In genomic region chr4:73606465-73606974, GRCh38 we compare ENCODE assay signal across 8 cellular contexts. TPM values are rescaled to one million over a fixed set of nuclear protein-coding genes. Genes with fewer than 3 reads are reported as not detected.
DNase-seq lines count a peak whose midpoint lies in the region; ATAC-seq and TF ChIP-seq lines count a peak whose summit lies in the region.

No MANE protein-coding gene starts in this region.

- no peaks in the 10 kb centered on the region for H4K20me1 ChIP-seq in OCI-LY7 (ENCODE audit: insufficient read depth, low read length)

- H3K4me1 ChIP-seq in OCI-LY7 (ENCODE audit: insufficient read depth, low read length, poor library complexity, severe bottlenecking) (peaks cover 92% of the 10 kb centered on the region), lower lobe of right lung (no peaks in the 10 kb centered on the region)

- H2AFZ ChIP-seq in OCI-LY7 (ENCODE audit: low read length): no peak overlapping the region

- peak overlapping the region; percentile 100 for H3K27ac ChIP-seq in OCI-LY7 (ENCODE audit: low read depth, low read length, poor library complexity, severe bottlenecking)
- no peak overlapping the region for H3K27ac ChIP-seq in lower lobe of right lung

- H3K4me1 Mint-ChIP-seq in Calu3 (ENCODE audit: low read depth, unreplicated experiment) (peaks cover 59% of the 10 kb centered on the region), WTC11 (peaks cover 10% of the 10 kb centered on the region)

- H3K4me2 ChIP-seq in OCI-LY7 (ENCODE audit: low read length): peak overlapping the region; percentile 90

- peaks cover 35% of the 10 kb centered on the region for H3K36me3 Mint-ChIP-seq in Calu3 (ENCODE audit: insufficient read depth, unreplicated experiment)
- no peaks in the 10 kb centered on the region for H3K36me3 Mint-ChIP-seq in WTC11

- no peak for DNase-seq in Calu3
- peak; percentile 92 for DNase-seq in OCI-LY7 (ENCODE audit: low spot score)
- no peak for DNase-seq in activated effector memory CD4-positive, alpha-beta T cell treated with anti-CD3 and anti-CD28 coated beads, Interleukin-2, amount 50 U/mL, for 16 hours
- DNase-seq in lower lobe of right lung: no peak
- no peak for DNase-seq in middle frontal gyrus (ENCODE audit: extremely low spot score, low spot score)
- no peak for DNase-seq in WTC11 (ENCODE audit: low spot score)

- peak overlapping the region; percentile 59 for H3K4me3 ChIP-seq in OCI-LY7 (ENCODE audit: low read depth, low read length, poor library complexity, severe bottlenecking)
- H3K4me3 ChIP-seq in lower lobe of right lung: no peak overlapping the region

- H3K27ac Mint-ChIP-seq in Calu3 (ENCODE audit: unreplicated experiment) (peak overlapping the region; percentile 82), WTC11 (no peak overlapping the region)

- H3K27me3 ChIP-seq in lower lobe of right lung (ENCODE audit: low read depth): no peaks in the 10 kb centered on the region

- CTCF ChIA-PET in Calu3 (lab: Charles Lee) (no interaction called here), OCI-LY7 (lab: Charles Lee; ENCODE audit: unreplicated experiment) (no interaction called here), WTC11 (lab: Charles Lee) (no interaction called here)

- no peaks in the 10 kb centered on the region for H3K27me3 Mint-ChIP-seq in Calu3 (ENCODE audit: unreplicated experiment)
- H3K27me3 Mint-ChIP-seq in WTC11 (ENCODE audit: low read depth): no peaks in the 10 kb centered on the region

- no peak overlapping the region for H3K4me3 Mint-ChIP-seq in Calu3 (ENCODE audit: low read depth, unreplicated experiment)
- no peak overlapping the region for H3K4me3 Mint-ChIP-seq in WTC11

- H3K9me3 ChIP-seq in OCI-LY7 (ENCODE audit: low read length) (no peaks in the 10 kb centered on the region; the same call in 1 of the 2 replicates), lower lobe of right lung (no peaks in the 10 kb centered on the region)

- peaks cover 78% of the 10 kb centered on the region for H3K79me2 ChIP-seq in OCI-LY7 (ENCODE audit: insufficient read depth, low read depth, low read length)

- POLR2A ChIA-PET in OCI-LY7 (lab: Charles Lee): interaction anchor here (0.6 to 5.3 kb wide), 15 partner anchors 9 to 929 kb away, joined by 3 to 115 read pairs (median 4); partner anchors contain the start of gene RASSF6
- POLR2A ChIA-PET in WTC11 (lab: Charles Lee): no interaction called here

- H3K9me3 Mint-ChIP-seq in Calu3 (ENCODE audit: low read depth, unreplicated experiment) (no peaks in the 10 kb centered on the region), WTC11 (no peaks in the 10 kb centered on the region)

- ATAC-seq in GM21423 (IDR thresholded peaks at IDR 0.05; ENCODE audit: unreplicated experiment): peak; percentile 74
- ATAC-seq in HG03565 (IDR thresholded peaks at IDR 0.05; ENCODE audit: unreplicated experiment): peak; percentile 71
- no peak for ATAC-seq in lower lobe of right lung
- no peak for ATAC-seq in WTC11

- intact Hi-C loops in Calu3 (cut with micrococcal nuclease; ENCODE audit: unreplicated experiment): no loop called here
- intact Hi-C loops in OCI-LY7 (cut with micrococcal nuclease; ENCODE audit: unreplicated experiment): loop anchor here (1.0 to 5.0 kb wide), 4 partner anchors 11 to 539 kb away; partner anchors contain the start of genes ANKRD17 and COX18
- intact Hi-C loops in lower lobe of right lung (cut with DNase I): no loop called here

- no peak for TF ChIP-seq CTCF in Calu3 (IDR thresholded peaks at IDR 0.05; ENCODE audit: unreplicated experiment)
- no peak for TF ChIP-seq CTCF in OCI-LY7 (conservative IDR thresholded peaks at IDR 0.05; ENCODE audit: low read length)
- no peak for TF ChIP-seq CTCF in lower lobe of right lung (IDR thresholded peaks at IDR 0.05)
- no peak for TF ChIP-seq CTCF in WTC11 (IDR thresholded peaks at IDR 0.05)

- BruUV-seq in Calu3 (replicated peaks; lab: Mats Ljungman, UMichigan): no TSS peak
- BruUV-seq in OCI-LY7 (replicated peaks; lab: Mats Ljungman, UMichigan): no TSS peak

- H3K9me2 ChIP-seq in OCI-LY7 (ENCODE audit: insufficient read depth, low read length): no peaks in the 10 kb centered on the region

- H3K36me3 ChIP-seq in OCI-LY7 (ENCODE audit: insufficient read depth, low read length) (peaks cover 86% of the 10 kb centered on the region), lower lobe of right lung (no peaks in the 10 kb centered on the region)

TF ChIP-seq in WTC11, 78 proteins besides CTCF, POLR2A, EP300 and RAD21:
- TF ChIP-seq NFATC4 (CRISPR knock-in tag; IDR thresholded peaks at IDR 0.05) (no peak), TEAD1 (CRISPR knock-in tag; IDR thresholded peaks at IDR 0.05) (no peak), ZNF671 (CRISPR knock-in tag; IDR thresholded peaks at IDR 0.05) (no peak), RORB (CRISPR knock-in tag; IDR thresholded peaks at IDR 0.05) (no peak), TP53 (CRISPR knock-in tag; IDR thresholded peaks at IDR 0.05) (no peak), CREB1 (CRISPR knock-in tag; IDR thresholded peaks at IDR 0.05) (no peak), NR1H2 (CRISPR knock-in tag; IDR thresholded peaks at IDR 0.05) (no peak), NR3C1 (CRISPR knock-in tag; conservative IDR thresholded peaks at IDR 0.05; ENCODE audit: low read depth) (no peak), PREB (CRISPR knock-in tag; IDR thresholded peaks at IDR 0.05; ENCODE audit: borderline replicate concordance) (no peak), ZBTB21 (CRISPR knock-in tag; IDR thresholded peaks at IDR 0.05; ENCODE audit: borderline replicate concordance) (no peak), ETV6 (CRISPR knock-in tag; IDR thresholded peaks at IDR 0.05) (no peak), RELA (CRISPR knock-in tag; IDR thresholded peaks at IDR 0.05; ENCODE audit: borderline replicate concordance) (no peak), NR2C2 (CRISPR knock-in tag; IDR thresholded peaks at IDR 0.05) (no peak), NFE2L1 (CRISPR knock-in tag; IDR thresholded peaks at IDR 0.05) (no peak), GRHL2 (CRISPR knock-in tag; IDR thresholded peaks at IDR 0.05; ENCODE audit: insufficient replicate concordance, severe bottlenecking) (no peak), ZNF532 (CRISPR knock-in tag; IDR thresholded peaks at IDR 0.05; ENCODE audit: borderline replicate concordance) (no peak), SMAD3 (CRISPR knock-in tag; IDR thresholded peaks at IDR 0.05; ENCODE audit: borderline replicate concordance) (no peak), IRF2 (CRISPR knock-in tag; IDR thresholded peaks at IDR 0.05; ENCODE audit: borderline replicate concordance, low read depth) (no peak), CDX4 (CRISPR knock-in tag; IDR thresholded peaks at IDR 0.05; ENCODE audit: borderline replicate concordance) (no peak)

RNA-seq across cellular contexts. Expression of gene RASSF6, which starts 13.7 kb away (rescaled TPM):
- total RNA-seq in Calu3 (2022) (12.5 and 12.8 TPM in 2 replicates), OCI-LY7 (2022) (62.2 and 86.6 TPM in 2 replicates), lower lobe of right lung (1.9 TPM), WTC11 (2021) (0.15 to 0.27 TPM (median 0.18 TPM) in 3 replicates)
- total RNA-seq in OCI-LY7 (2014; rRNA removed; shearing (Covaris generic)): 32.5 and 48.3 TPM in 2 replicates

Comparison
In these comparisons a context has a peak if more than half of its experiments do, and no peak if none do; other contexts are left out.
1. ATAC-seq: peak in GM21423 (single experiment) and HG03565 (single experiment); none in lower lobe of right lung (0 of 2) and WTC11 (single experiment).